In the genomic region with DNA sequence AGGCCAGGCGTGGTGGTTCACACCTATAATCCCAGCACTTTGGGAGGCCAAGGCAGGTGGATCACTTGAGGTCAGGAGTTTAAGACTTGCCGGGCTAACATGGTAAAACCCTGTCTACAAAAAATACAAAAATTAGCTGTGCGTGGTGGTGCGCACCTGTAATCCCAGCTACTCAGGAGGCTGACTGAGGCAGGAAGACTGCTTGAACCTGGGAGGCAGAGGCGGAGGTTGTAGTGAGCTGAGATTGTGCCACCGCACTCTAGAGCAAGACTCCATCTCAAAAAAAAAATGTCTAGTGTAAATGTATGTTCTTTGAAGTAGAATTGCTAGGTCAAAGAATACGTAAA, we compare ENCODE assay signal across 6 cellular contexts. TPM values are rescaled to one million over a fixed set of nuclear protein-coding genes. Genes with fewer than 3 reads are reported as not detected.
A peak's percentile ranks its signal among the peaks of the same experiment; 100 is the strongest.
DNase-seq lines count a peak whose midpoint lies in the region; ATAC-seq and TF ChIP-seq lines count a peak whose summit lies in the region.
"Not testable (repeated sequence)": the region's sequence is repeated elsewhere in the genome, so short reads cannot be mapped to it uniquely, and the experiment has no call there.

No MANE protein-coding gene starts in this region.

- not testable (repeated sequence) for H3K36me3 ChIP-seq in CD4-positive, alpha-beta memory T cell (ENCODE audit: insufficient read depth, low read length); Peyer's patch; stomach

- POLR2A ChIA-PET in CD4-positive, alpha-beta memory T cell (lab: Charles Lee; ENCODE audit: partially characterized antibody), result interaction anchor here (0.6 to 3.5 kb wide), 32 partner anchors 10 to 1329 kb away, joined by 3 to 117 read pairs (median 6); a partner anchor contains a TSS

- H3K4me1 Mint-ChIP-seq in CD4-positive, alpha-beta memory T cell, result peaks cover 23 to 56% (median 41%) of the 10 kb centered on the region in 4 donors
- H3K4me1 Mint-ChIP-seq in activated CD8-positive, alpha-beta memory T cell treated with anti-CD3 and anti-CD28 coated beads, Interleukin-2, amount 10 ng/mL, durations not matched to agents 7 days and 5 days, result peaks cover 32% of the 10 kb centered on the region
- peaks cover 30% of the 10 kb centered on the region for H3K4me1 Mint-ChIP-seq in activated naive CD8-positive, alpha-beta T cell treated with anti-CD3 and anti-CD28 coated beads, Interleukin-2, amount 50 U/mL, for 24 hours
- peaks cover 35 to 63% (median 63%) of the 10 kb centered on the region in 3 donors for H3K4me1 Mint-ChIP-seq in naive B cell

- H3K27ac Mint-ChIP-seq in CD4-positive, alpha-beta memory T cell, result peak overlapping the region; percentile 88 to 99 (median 98)
- H3K27ac Mint-ChIP-seq in activated CD8-positive, alpha-beta memory T cell treated with anti-CD3 and anti-CD28 coated beads, Interleukin-2, amount 10 ng/mL, durations not matched to agents 7 days and 5 days, result peak overlapping the region; percentile 88
- H3K27ac Mint-ChIP-seq in activated naive CD8-positive, alpha-beta T cell treated with anti-CD3 and anti-CD28 coated beads, Interleukin-2, amount 50 U/mL, for 24 hours, result peak overlapping the region; percentile 67
- peak overlapping the region; percentile 93 to 99 (median 96) for H3K27ac Mint-ChIP-seq in naive B cell

- 86 to 92% (median 91%) methylated on average over 7 of the region's 7 CpGs for WGBS in stomach, 5 donors

- DNase-seq in CD4-positive, alpha-beta memory T cell; Peyer's patch; activated CD8-positive, alpha-beta memory T cell treated with anti-CD3 and anti-CD28 coated beads, Interleukin-2, amount 10 ng/mL, durations not matched to agents 7 days and 5 days; activated naive CD8-positive, alpha-beta T cell treated with anti-CD3 and anti-CD28 coated beads, Interleukin-2, amount 50 U/mL, for 24 hours; naive B cell; stomach: not testable (repeated sequence)

- H3K4me3 ChIP-seq in CD4-positive, alpha-beta memory T cell (ENCODE audit: low read length in 2 of 2), result peak overlapping the region in 1 of 2 donors; percentile 23
- H3K4me3 ChIP-seq in Peyer's patch, stomach: not testable (repeated sequence)

- not testable (repeated sequence) for H3K27me3 ChIP-seq in CD4-positive, alpha-beta memory T cell (ENCODE audit: insufficient read depth, low read length); Peyer's patch; stomach

- H3K9me3 ChIP-seq in CD4-positive, alpha-beta memory T cell (ENCODE audit: control insufficient read depth in 1 of 2, low read length in 2 of 2); Peyer's patch; stomach: not testable (repeated sequence)

- peak overlapping the region; percentile 76 to 92 (median 85) for H3K4me3 Mint-ChIP-seq in CD4-positive, alpha-beta memory T cell
- peak overlapping the region; percentile 69 for H3K4me3 Mint-ChIP-seq in activated CD8-positive, alpha-beta memory T cell treated with anti-CD3 and anti-CD28 coated beads, Interleukin-2, amount 10 ng/mL, durations not matched to agents 7 days and 5 days
- peak overlapping the region; percentile 71 for H3K4me3 Mint-ChIP-seq in activated naive CD8-positive, alpha-beta T cell treated with anti-CD3 and anti-CD28 coated beads, Interleukin-2, amount 50 U/mL, for 24 hours
- peak overlapping the region; percentile 74 to 93 (median 88) for H3K4me3 Mint-ChIP-seq in naive B cell

- not testable (repeated sequence) for TF ChIP-seq POLR2A in Peyer's patch (IDR thresholded peaks at IDR 0.05); stomach (IDR thresholded peaks at IDR 0.05)

- intact Hi-C loops in CD4-positive, alpha-beta memory T cell (cut with micrococcal nuclease); stomach (cut with DNase I; ENCODE audit: low total_unique reads): not testable (repeated sequence)

- not testable (repeated sequence) for H3K9me3 Mint-ChIP-seq in CD4-positive, alpha-beta memory T cell; activated CD8-positive, alpha-beta memory T cell treated with anti-CD3 and anti-CD28 coated beads, Interleukin-2, amount 10 ng/mL, durations not matched to agents 7 days and 5 days (ENCODE audit: low read depth); activated naive CD8-positive, alpha-beta T cell treated with anti-CD3 and anti-CD28 coated beads, Interleukin-2, amount 50 U/mL, for 24 hours; naive B cell

- H3K36me3 Mint-ChIP-seq in CD4-positive, alpha-beta memory T cell; activated CD8-positive, alpha-beta memory T cell treated with anti-CD3 and anti-CD28 coated beads, Interleukin-2, amount 10 ng/mL, durations not matched to agents 7 days and 5 days; activated naive CD8-positive, alpha-beta T cell treated with anti-CD3 and anti-CD28 coated beads, Interleukin-2, amount 50 U/mL, for 24 hours (ENCODE audit: low read depth); naive B cell: not testable (repeated sequence)

- peaks cover 44% of the 10 kb centered on the region for H3K4me1 ChIP-seq in CD4-positive, alpha-beta memory T cell (ENCODE audit: insufficient read depth, low read length)
- not testable (repeated sequence) for H3K4me1 ChIP-seq in Peyer's patch
- peaks cover 0 to 16% (median 12%) of the 10 kb centered on the region in 4 donors for H3K4me1 ChIP-seq in stomach

- CTCF ChIA-PET in CD4-positive, alpha-beta memory T cell (lab: Charles Lee; ENCODE audit: partially characterized antibody), result interaction anchor here (0.6 to 3.5 kb wide), 11 partner anchors 9 to 368 kb away, joined by 3 to 47 read pairs (median 5); a partner anchor contains a TSS
- CTCF ChIA-PET in activated CD8-positive, alpha-beta memory T cell treated with anti-CD3 and anti-CD28 coated beads, Interleukin-2, amount 10 ng/mL, durations not matched to agents 7 days and 5 days (lab: Charles Lee), result interaction anchor here (0.8 to 2.9 kb wide), 11 partner anchors 10 to 145 kb away, joined by 3 to 21 read pairs (median 6); a partner anchor contains a TSS

- H3K27ac ChIP-seq in CD4-positive, alpha-beta memory T cell (ENCODE audit: low read depth, low read length), result peak overlapping the region; percentile 79
- H3K27ac ChIP-seq in Peyer's patch (peak overlapping the region; percentile 69 to 84 (median 78)), stomach (peak overlapping the region in 3 of 5 donors; percentile 28 to 68 (median 39))

- peak; percentile 6 for ATAC-seq in activated CD8-positive, alpha-beta memory T cell treated with anti-CD3 and anti-CD28 coated beads, Interleukin-2, amount 10 ng/mL, durations not matched to agents 7 days and 5 days
- not testable (repeated sequence) for ATAC-seq in activated naive CD8-positive, alpha-beta T cell treated with anti-CD3 and anti-CD28 coated beads, Interleukin-2, amount 50 U/mL, for 24 hours; naive B cell (ENCODE audit: low read depth in 2 of 2)

- not testable (repeated sequence) for H3K27me3 Mint-ChIP-seq in CD4-positive, alpha-beta memory T cell; activated CD8-positive, alpha-beta memory T cell treated with anti-CD3 and anti-CD28 coated beads, Interleukin-2, amount 10 ng/mL, durations not matched to agents 7 days and 5 days; activated naive CD8-positive, alpha-beta T cell treated with anti-CD3 and anti-CD28 coated beads, Interleukin-2, amount 50 U/mL, for 24 hours; naive B cell

- not testable (repeated sequence) for TF ChIP-seq EP300 in stomach (IDR thresholded peaks at IDR 0.05)

- TF ChIP-seq CTCF in Peyer's patch (IDR thresholded peaks at IDR 0.05); stomach (IDR thresholded peaks at IDR 0.05): not testable (repeated sequence)

RNA-seq across cellular contexts. Expression of a gene that starts 20.8 kb away (rescaled TPM):
- total RNA-seq in CD4-positive, alpha-beta memory T cell, result 10 to 100 TPM; 76.4 to 84.7 TPM
- polyA plus RNA-seq in CD4-positive, alpha-beta memory T cell, result 100 to 1,000 TPM in 1 of 2 donors, 10 to 100 TPM in 1; 73.1 to 125 TPM
- total RNA-seq in Peyer's patch (10 to 100 TPM; 40.1 to 86.6 (median 45.9) TPM), stomach (100 to 1,000 TPM in 2 of 5 donors, 10 to 100 TPM in 3; 18.2 to 127 (median 59.8) TPM)
- total RNA-seq in activated CD8-positive, alpha-beta memory T cell treated with anti-CD3 and anti-CD28 coated beads, Interleukin-2, amount 10 ng/mL, durations not matched to agents 7 days and 5 days, result 100 to 1,000 TPM; 102 to 107 TPM
- polyA plus RNA-seq in naive B cell (ENCODE audit: low read depth in 6 of 6) (100 to 1,000 TPM in 3 of 6 donors, 10 to 100 TPM in 3; 61.4 to 140 (median 102) TPM), stomach (10 to 100 TPM; 27.5 to 31.3 (median 27.5) TPM)

RNA-seq across cellular contexts. Expression of a gene that starts 26.0 kb away (rescaled TPM):
- 10 to 100 TPM; 28.6 to 28.7 TPM for total RNA-seq in CD4-positive, alpha-beta memory T cell
- polyA plus RNA-seq in CD4-positive, alpha-beta memory T cell, result 10 to 100 TPM; 15.3 to 18.4 TPM
- total RNA-seq in Peyer's patch (10 to 100 TPM; 11.6 to 27.6 (median 20.2) TPM), stomach (10 to 100 TPM in 4 of 5 donors, 1 to 10 TPM in 1; 1.2 to 45.2 (median 11.9) TPM)
- 10 to 100 TPM; 10.6 to 11.8 TPM for total RNA-seq in activated CD8-positive, alpha-beta memory T cell treated with anti-CD3 and anti-CD28 coated beads, Interleukin-2, amount 10 ng/mL, durations not matched to agents 7 days and 5 days
- polyA plus RNA-seq in naive B cell (ENCODE audit: low read depth in 6 of 6) (10 to 100 TPM; 19.2 to 29.9 (median 23.8) TPM), stomach (10 to 100 TPM in 2 of 3 donors, 1 to 10 TPM in 1; 9.8 to 11.8 (median 10.5) TPM)

RNA-seq across cellular contexts. Expression of a gene that starts 29.7 kb away (rescaled TPM):
- 100 to 1,000 TPM; 240 to 248 TPM for total RNA-seq in CD4-positive, alpha-beta memory T cell
- 100 to 1,000 TPM; 277 to 370 TPM for polyA plus RNA-seq in CD4-positive, alpha-beta memory T cell
- total RNA-seq in Peyer's patch (100 to 1,000 TPM in 3 of 4 donors, 10 to 100 TPM in 1; 73.4 to 324 (median 204) TPM), stomach (100 to 1,000 TPM in 2 of 5 donors, 10 to 100 TPM in 3; 29.0 to 242 (median 59.5) TPM)
- total RNA-seq in activated CD8-positive, alpha-beta memory T cell treated with anti-CD3 and anti-CD28 coated beads, Interleukin-2, amount 10 ng/mL, durations not matched to agents 7 days and 5 days, result 100 to 1,000 TPM; 207 to 235 TPM
- polyA plus RNA-seq in naive B cell (ENCODE audit: low read depth in 6 of 6) (100 to 1,000 TPM; 450 to 564 (median 508) TPM), stomach (10 to 100 TPM; 17.0 to 53.5 (median 37.5) TPM)

RNA-seq across cellular contexts. Expression of a gene that starts 44.8 kb away (rescaled TPM):
- 10 to 100 TPM; 66.8 to 67.9 TPM for total RNA-seq in CD4-positive, alpha-beta memory T cell
- 10 to 100 TPM in 1 of 2 donors, 1 to 10 TPM in 1; 10.0 to 12.5 TPM for polyA plus RNA-seq in CD4-positive, alpha-beta memory T cell
- total RNA-seq in Peyer's patch (10 to 100 TPM; 15.4 to 89.1 (median 39.4) TPM), stomach (100 to 1,000 TPM in 1 of 5 donors, 10 to 100 TPM in 4; 10.4 to 103 (median 52.7) TPM)
- 10 to 100 TPM; 34.7 to 49.9 TPM for total RNA-seq in activated CD8-positive, alpha-beta memory T cell treated with anti-CD3 and anti-CD28 coated beads, Interleukin-2, amount 10 ng/mL, durations not matched to agents 7 days and 5 days
- polyA plus RNA-seq in naive B cell (ENCODE audit: low read depth in 6 of 6) (10 to 100 TPM; 15.5 to 39.0 (median 17.2) TPM), stomach (100 to 1,000 TPM in 1 of 3 donors, 10 to 100 TPM in 2; 37.4 to 112 (median 44.3) TPM)

RNA-seq across cellular contexts. Expression of a gene that starts 48.0 kb away (rescaled TPM):
- under 1 TPM; 0.61 to 0.69 TPM for total RNA-seq in CD4-positive, alpha-beta memory T cell
- under 1 TPM in 1 of 2 donors, not detected in 1; 0.54 TPM for polyA plus RNA-seq in CD4-positive, alpha-beta memory T cell
- total RNA-seq in Peyer's patch, result 10 to 100 TPM; 10.9 to 28.1 (median 18.3) TPM
- total RNA-seq in activated CD8-positive, alpha-beta memory T cell treated with anti-CD3 and anti-CD28 coated beads, Interleukin-2, amount 10 ng/mL, durations not matched to agents 7 days and 5 days, result 100 to 1,000 TPM; 133 to 187 TPM
- under 1 TPM in 3 of 6 donors, not detected in 3; 0.36 to 0.45 (median 0.36) TPM for polyA plus RNA-seq in naive B cell (ENCODE audit: low read depth in 6 of 6)
- total RNA-seq in stomach, result 10 to 100 TPM in 1 of 5 donors, 1 to 10 TPM in 3, not detected in 1; 4.2 to 15.4 (median 6.7) TPM
- polyA plus RNA-seq in stomach, result 1 to 10 TPM in 2 of 3 donors, under 1 TPM in 1; 0.46 to 9.9 (median 5.4) TPM
